Comparison of ENCODE assay signal across 11 cellular contexts in genomic region chr12:110917467-110917866, GRCh38. TPM values are rescaled to one million over a fixed set of nuclear protein-coding genes. Genes with fewer than 3 reads are reported as not detected.
DNase-seq lines count a peak whose midpoint lies in the region; ATAC-seq, FAIRE-seq and TF ChIP-seq lines count a peak whose summit lies in the region.
"Had no signal": no experiment of that assay in that cellular context is flagged by ENCODE, and none has a peak within 500 bp of the region (broad histone marks: within the 10 kb centered on the region; RNA-seq: fewer than 3 reads in every experiment).

No MANE protein-coding gene starts in this region.

- peak; percentile 55 for DNase-seq in HCEC 1CT
- peak; percentile 65 for DNase-seq in RCC 7860 (ENCODE audit: low spot score)
- DNase-seq in endothelial cell of umbilical vein (ENCODE audit: low read depth, low spot score) = peak; percentile 69
- peak; percentile 78 for DNase-seq in renal cortical epithelial cell (ENCODE audit: low read depth)
- DNase-seq in NCI-H2196 (lab: John Stamatoyannopoulos, UW; ENCODE audit: unreplicated experiment) = no peak
- DNase-seq in Kasumi-1 (lab: John Stamatoyannopoulos, UW) = no peak
- DNase-seq: activated CD4-positive, alpha-beta memory T cell treated with anti-CD3 and anti-CD28 coated beads for 36 hours; NCI-H1105 treated with DMSO at 0.1 percent for 48 hours had no signal

- H3K4me2 ChIP-seq in endothelial cell of umbilical vein (ENCODE audit: insufficient read depth, low read length) = peak overlapping the region; percentile 1

- dilution Hi-C loops in endothelial cell of umbilical vein (cut with MboI; ENCODE audit: extremely low pct_ligation_motif_present, low sequenced_read_pairs) = no loop called here

- no peak for ATAC-seq in GM21619 (IDR thresholded peaks at IDR 0.05; ENCODE audit: unreplicated experiment)
- ATAC-seq: stimulated activated effector memory CD8-positive, alpha-beta T cell treated with anti-CD3 and anti-CD28 coated beads, Interleukin-12 subunit alpha, Interleukin-12 subunit beta, amount 100 ng/mL, for 72 hours had no signal

- peak overlapping the region; percentile 60 for H3K9ac ChIP-seq in endothelial cell of umbilical vein (replicated peaks; ENCODE audit: extremely low read depth, insufficient read depth, low read length)

- H3K27me3 ChIP-seq in endothelial cell of umbilical vein (ENCODE audit: control insufficient read depth in 2 of 2, insufficient read depth in 2 of 2, low read length in 2 of 2) = no peaks in the 10 kb centered on the region

- H3K79me2 ChIP-seq in endothelial cell of umbilical vein (ENCODE audit: control insufficient read depth, insufficient read depth, low read length) = no peaks in the 10 kb centered on the region

- H3K27ac ChIP-seq in endothelial cell of umbilical vein (ENCODE audit: insufficient read depth, low read depth, low read length) = peak overlapping the region; percentile 77

- no peak overlapping the region for H3K4me3 ChIP-seq in endothelial cell of umbilical vein (replicated peaks in 1 of 3; ENCODE audit: insufficient read depth in 1 of 3, low read depth in 1 of 3, low read length in 3 of 3)

- CTCF ChIA-PET in endothelial cell of umbilical vein (lab: Charles Lee) = interaction anchor here (0.7 to 1.3 kb wide), 4 partner anchors 20 to 381 kb away, joined by 3 to 8 read pairs (median 4); no protein-coding TSS in a partner anchor

- no peak for TF ChIP-seq POLR2A in endothelial cell of umbilical vein (IDR thresholded peaks at IDR 0.05; ENCODE audit: low read depth, low read length)

- POLR2A ChIA-PET in endothelial cell of umbilical vein (lab: Charles Lee) = interaction anchor here (1.2 kb wide), 1 partner anchor 21 kb away, joined by 5 read pairs; no protein-coding TSS in a partner anchor

- no TSS peak for BruUV-seq in endothelial cell of umbilical vein (replicated peaks; lab: Mats Ljungman, UMichigan)

- H4K20me1 ChIP-seq in endothelial cell of umbilical vein (replicated peaks; ENCODE audit: control insufficient read depth, extremely low read depth, insufficient read depth, low read length) = no peaks in the 10 kb centered on the region

- no peak for FAIRE-seq in RCC 7860 (lab: Jason Lieb, UNC)
- FAIRE-seq in endothelial cell of umbilical vein (lab: Jason Lieb, UNC) = peak; percentile 93
- FAIRE-seq: GM12892 had no signal

- H3K4me1 ChIP-seq in endothelial cell of umbilical vein (ENCODE audit: control insufficient read depth, extremely low read depth, insufficient read depth, low read length) = peaks cover 17% of the 10 kb centered on the region

- H2AFZ ChIP-seq in endothelial cell of umbilical vein (ENCODE audit: low read depth, low read length) = no peak overlapping the region

- H3K9me3 ChIP-seq in endothelial cell of umbilical vein (replicated peaks; ENCODE audit: control insufficient read depth, insufficient read depth, low read length) = no peaks in the 10 kb centered on the region

- no peak for TF ChIP-seq CTCF in endothelial cell of umbilical vein (IDR thresholded peaks at IDR 0.05; ENCODE audit: extremely low read depth in 1 of 2, insufficient read depth in 1 of 2, low read depth in 1 of 2, low read length in 2 of 2)

- H3K9me1 ChIP-seq in endothelial cell of umbilical vein (replicated peaks; ENCODE audit: control insufficient read depth, extremely low read depth, insufficient read depth, low read length) = no peaks in the 10 kb centered on the region

- intact Hi-C loops in endothelial cell of umbilical vein (cut with micrococcal nuclease) = loop anchor here (1.0 kb wide), 1 partner anchor 23 kb away; no protein-coding TSS in a partner anchor

- no peaks in the 10 kb centered on the region for H3K36me3 ChIP-seq in endothelial cell of umbilical vein (ENCODE audit: control insufficient read depth in 2 of 2, extremely low read depth in 1 of 2, insufficient read depth in 2 of 2, low read length in 2 of 2)

TF ChIP-seq in endothelial cell of umbilical vein, 7 proteins besides CTCF, POLR2A, EP300 and RAD21:
- TF ChIP-seq FOS (IDR thresholded peaks at IDR 0.05; ENCODE audit: borderline replicate concordance, insufficient read depth, low read length) = peak; percentile 81
- peak; percentile 59 for TF ChIP-seq GATA2 (IDR thresholded peaks at IDR 0.05; ENCODE audit: insufficient read depth, insufficient read length, low read depth, low read length)
- TF ChIP-seq POLR2AphosphoS5 (IDR thresholded peaks at IDR 0.05; ENCODE audit: insufficient read depth, low read depth, low read length) = peak; percentile 58
- TF ChIP-seq MAX (IDR thresholded peaks at IDR 0.05; ENCODE audit: insufficient read depth, insufficient read length) = no peak
- TF ChIP-seq MYC (IDR thresholded peaks at IDR 0.05; ENCODE audit: low read depth, low read length) = no peak
- no peak for TF ChIP-seq EZH2 (IDR thresholded peaks at IDR 0.05; ENCODE audit: borderline replicate concordance, low read depth, low read length, severe bottlenecking)
- peak; percentile 76 for TF ChIP-seq JUN (IDR thresholded peaks at IDR 0.05; ENCODE audit: borderline replicate concordance, insufficient read depth, insufficient read length, low read depth)

RNA-seq across cellular contexts. Expression of gene MYL2, which starts 2.9 kb away (rescaled TPM):
- 0.93 TPM in 1 of 2 replicates, not detected in the other for total RNA-seq in endothelial cell of umbilical vein
- polyA plus RNA-seq in endothelial cell of umbilical vein = not detected in 2 replicates
- 0.08 and 0.18 TPM in 2 replicates for polyA plus RNA-seq in endothelial cell of umbilical vein (2011; cell fraction: cytosol; rRNA removed)
- not detected in 2 replicates for polyA plus RNA-seq in endothelial cell of umbilical vein (2011; cell fraction: nucleus; rRNA removed)
- polyA plus RNA-seq in endothelial cell of umbilical vein (2012) = 0.31 TPM in 1 of 2 replicates, not detected in the other
- not detected in 2 replicates for polyA minus RNA-seq in endothelial cell of umbilical vein
- polyA minus RNA-seq in endothelial cell of umbilical vein (2011; cell fraction: cytosol; rRNA and poly(A)+ RNA removed) = not detected
- polyA minus RNA-seq in endothelial cell of umbilical vein (2011; cell fraction: nucleus; rRNA and poly(A)+ RNA removed) = not detected in 2 replicates
- total RNA-seq in renal cortical epithelial cell = not detected in 2 replicates
- total RNA-seq: activated CD4-positive, alpha-beta memory T cell treated with anti-CD3 and anti-CD28 coated beads for 36 hours had no signal

Comparison
In these comparisons a context has a peak if more than half of its experiments do, and no peak if none do; other contexts are left out.
1. DNase-seq: peak in HCEC 1CT (single experiment), RCC 7860 (single experiment), endothelial cell of umbilical vein (single experiment) and renal cortical epithelial cell (single experiment); none in NCI-H2196 (single experiment) and Kasumi-1 (0 of 2).